In genomic region chr12:71621938-71622337, GRCh38 we compare ENCODE assay signal across 30 cellular contexts. TPM values are rescaled to one million over a fixed set of nuclear protein-coding genes. Genes with fewer than 3 reads are reported as not detected.
DNase-seq lines count a peak whose midpoint lies in the region; ATAC-seq and TF ChIP-seq lines count a peak whose summit lies in the region.
"Had no signal": no experiment of that assay in that cellular context is flagged by ENCODE, and none has a peak within 500 bp of the region (broad histone marks: within the 10 kb centered on the region; RNA-seq: fewer than 3 reads in every experiment).

No MANE protein-coding gene starts in this region.

- H2BK12ac ChIP-seq in neuronal stem cell (ENCODE audit: low read length): no peak overlapping the region

- no peak overlapping the region for H3K23ac ChIP-seq in neuronal stem cell (ENCODE audit: low read depth, low read length, poor library complexity)

- H3K4ac ChIP-seq in neuronal stem cell (ENCODE audit: low read length): no peak overlapping the region

- CTCF ChIA-PET in WTC11 (lab: Charles Lee): no interaction called here

- H3K9ac ChIP-seq in neuronal stem cell (ENCODE audit: low read depth, low read length, poor library complexity): no peak overlapping the region
- H3K9ac ChIP-seq: BLaER1 had no signal

- no peak overlapping the region for H4K8ac ChIP-seq in neuronal stem cell (ENCODE audit: low read depth, low read length)

- H3K36me3 ChIP-seq in mucosa of descending colon (ENCODE audit: low read depth): peaks cover 9% of the 10 kb centered on the region
- H3K36me3 ChIP-seq in neuronal stem cell (replicated peaks in 1 of 2; ENCODE audit: control insufficient read depth in 2 of 2, insufficient read depth in 2 of 2, low read length in 2 of 2): peaks cover 9 to 99% of the 10 kb centered on the region in 2 donors

- H3K9me3 Mint-ChIP-seq in stimulated activated naive CD8-positive, alpha-beta T cell treated with anti-CD3 and anti-CD28 coated beads, Interleukin-15, Interleukin-2, amounts not matched to agents 100 ng/mL and 50 ng/mL, for 24 hours: no peaks in the 10 kb centered on the region
- no peaks in the 10 kb centered on the region for H3K9me3 Mint-ChIP-seq in stimulated activated naive CD8-positive, alpha-beta T cell treated with anti-CD3 and anti-CD28 coated beads, Interleukin-15, amount 100 ng/mL, for 72 hours
- H3K9me3 Mint-ChIP-seq in WTC11 (no peaks in the 10 kb centered on the region), memory B cell (no peaks in the 10 kb centered on the region)

- DNase-seq in stimulated activated naive CD8-positive, alpha-beta T cell treated with anti-CD3 and anti-CD28 coated beads, Interleukin-15, amount 100 ng/mL, for 72 hours: no peak
- DNase-seq in WTC11 (ENCODE audit: low spot score): no peak
- no peak for DNase-seq in memory B cell (ENCODE audit: low spot score in 2 of 2)
- no peak for DNase-seq in mucosa of descending colon
- no peak for DNase-seq in NAMALWA (ENCODE audit: low spot score)
- no peak for DNase-seq in neuronal stem cell (ENCODE audit: low spot score)
- DNase-seq: activated CD4-positive, alpha-beta T cell treated with anti-CD3 and anti-CD28 coated beads for 1 hour; activated gamma-delta T cell treated with Interleukin-2 at 50 U/mL for 16 hours; DND-41; effector CD4-positive, alpha-beta T cell; GF-D8; left cardiac atrium; NCI-H1092 treated with DMSO at 0.1 percent for 48 hours; NCI-H1694 treated with DMSO at 0.1 percent for 48 hours; NCI-H446; NCI-H748 treated with DMSO at 0.1 percent for 48 hours; posterior cingulate gyrus; right cardiac atrium; spleen; stimulated activated CD4-positive, alpha-beta T cell treated with anti-CD3 and anti-CD28 coated beads, Interleukin-2, amount 100 ng/mL, for 24 hours; T-helper 2 cell; transverse colon had no signal

- TF ChIP-seq CTCF in WTC11 (IDR thresholded peaks at IDR 0.05) (no peak), mucosa of descending colon (IDR thresholded peaks at IDR 0.05) (no peak)

- no peaks in the 10 kb centered on the region for H3K79me1 ChIP-seq in neuronal stem cell (ENCODE audit: low read depth, low read length)

- H3K27ac Mint-ChIP-seq in stimulated activated naive CD8-positive, alpha-beta T cell treated with anti-CD3 and anti-CD28 coated beads, Interleukin-15, Interleukin-2, amounts not matched to agents 100 ng/mL and 50 ng/mL, for 24 hours: peak overlapping the region; percentile 27
- peak overlapping the region in 1 of 2 donors; percentile 85 for H3K27ac Mint-ChIP-seq in stimulated activated naive CD8-positive, alpha-beta T cell treated with anti-CD3 and anti-CD28 coated beads, Interleukin-15, amount 100 ng/mL, for 72 hours
- H3K27ac Mint-ChIP-seq in WTC11 (peak overlapping the region; percentile 0), memory B cell (peak overlapping the region; percentile 54)

- peaks cover 9% of the 10 kb centered on the region for H3K4me1 Mint-ChIP-seq in stimulated activated naive CD8-positive, alpha-beta T cell treated with anti-CD3 and anti-CD28 coated beads, Interleukin-15, Interleukin-2, amounts not matched to agents 100 ng/mL and 50 ng/mL, for 24 hours (ENCODE audit: low read depth)
- H3K4me1 Mint-ChIP-seq in stimulated activated naive CD8-positive, alpha-beta T cell treated with anti-CD3 and anti-CD28 coated beads, Interleukin-15, amount 100 ng/mL, for 72 hours: peaks cover 16% of the 10 kb centered on the region
- H3K4me1 Mint-ChIP-seq in WTC11 (peaks cover 27% of the 10 kb centered on the region), memory B cell (peaks cover 19% of the 10 kb centered on the region)

- no peak overlapping the region for H3K4me2 ChIP-seq in neuronal stem cell (ENCODE audit: insufficient read depth, low read length, poor library complexity, severe bottlenecking)
- H3K4me2 ChIP-seq: BLaER1, hepatocyte had no signal

- no peak overlapping the region for H2AK5ac ChIP-seq in neuronal stem cell (ENCODE audit: low read depth, low read length)

- no peak overlapping the region for H3K4me3 ChIP-seq in mucosa of descending colon
- H3K4me3 ChIP-seq in neuronal stem cell (ENCODE audit: low read length in 2 of 2): no peak overlapping the region
- H3K4me3 ChIP-seq: BLaER1, gastroesophageal sphincter, hepatocyte, K562, spleen, transverse colon had no signal

- POLR2A ChIA-PET in WTC11 (lab: Charles Lee): interaction anchor here (0.7 kb wide), 1 partner anchor 12 kb away, joined by 3 read pairs; no protein-coding TSS in a partner anchor

- H3K4me3 Mint-ChIP-seq in stimulated activated naive CD8-positive, alpha-beta T cell treated with anti-CD3 and anti-CD28 coated beads, Interleukin-15, Interleukin-2, amounts not matched to agents 100 ng/mL and 50 ng/mL, for 24 hours: no peak overlapping the region
- H3K4me3 Mint-ChIP-seq in stimulated activated naive CD8-positive, alpha-beta T cell treated with anti-CD3 and anti-CD28 coated beads, Interleukin-15, amount 100 ng/mL, for 72 hours: no peak overlapping the region
- H3K4me3 Mint-ChIP-seq in WTC11 (no peak overlapping the region), memory B cell (no peak overlapping the region)

- H3K36me3 Mint-ChIP-seq in stimulated activated naive CD8-positive, alpha-beta T cell treated with anti-CD3 and anti-CD28 coated beads, Interleukin-15, Interleukin-2, amounts not matched to agents 100 ng/mL and 50 ng/mL, for 24 hours (ENCODE audit: low read depth): peaks cover 91% of the 10 kb centered on the region
- H3K36me3 Mint-ChIP-seq in WTC11: peaks cover 64% of the 10 kb centered on the region
- H3K36me3 Mint-ChIP-seq in memory B cell: peaks cover 38% of the 10 kb centered on the region

- H2BK15ac ChIP-seq in neuronal stem cell (ENCODE audit: low read length): no peak overlapping the region

- H3K14ac ChIP-seq in neuronal stem cell (ENCODE audit: low read length): no peak overlapping the region

- no peaks in the 10 kb centered on the region for H3K27me3 ChIP-seq in neuronal stem cell (ENCODE audit: control insufficient read depth in 3 of 3, insufficient read depth in 3 of 3, low read depth in 1 of 3, low read length in 3 of 3)
- H3K27me3 ChIP-seq: BLaER1, gastroesophageal sphincter, hepatocyte, neutrophil, spleen, transverse colon had no signal

- no peaks in the 10 kb centered on the region for H3K9me3 ChIP-seq in mucosa of descending colon
- H3K9me3 ChIP-seq in neuronal stem cell (replicated peaks in 1 of 2; ENCODE audit: control insufficient read depth in 2 of 2, insufficient read depth in 1 of 2, low read depth in 1 of 2, low read length in 2 of 2): no peaks in the 10 kb centered on the region
- H3K9me3 ChIP-seq: BLaER1, gastroesophageal sphincter, neutrophil, spleen, transverse colon had no signal

- H2AFZ ChIP-seq in neuronal stem cell (ENCODE audit: low read length): no peak overlapping the region
- H2AFZ ChIP-seq: hepatocyte had no signal

- WGBS in neuronal stem cell (ENCODE audit: extremely low coverage in 2 of 2, insufficient read length in 2 of 2, insufficient replicate concordance in 1 of 2), 2 donors: no CpG with 5 or more reads among the region's 1 CpG

- intact Hi-C loops in mucosa of descending colon (cut with DNase I, micrococcal nuclease): no loop called here

- no peaks in the 10 kb centered on the region for H3K27me3 Mint-ChIP-seq in stimulated activated naive CD8-positive, alpha-beta T cell treated with anti-CD3 and anti-CD28 coated beads, Interleukin-15, Interleukin-2, amounts not matched to agents 100 ng/mL and 50 ng/mL, for 24 hours
- H3K27me3 Mint-ChIP-seq in stimulated activated naive CD8-positive, alpha-beta T cell treated with anti-CD3 and anti-CD28 coated beads, Interleukin-15, amount 100 ng/mL, for 72 hours: no peaks in the 10 kb centered on the region
- H3K27me3 Mint-ChIP-seq in WTC11 (ENCODE audit: low read depth): no peaks in the 10 kb centered on the region
- H3K27me3 Mint-ChIP-seq in memory B cell: no peaks in the 10 kb centered on the region

- no peak overlapping the region for H3K27ac ChIP-seq in neuronal stem cell (replicated peaks; ENCODE audit: low read length)
- H3K27ac ChIP-seq: BLaER1, gastroesophageal sphincter, hepatocyte, neutrophil, spleen, transverse colon had no signal

- no peak overlapping the region for H2BK120ac ChIP-seq in neuronal stem cell (ENCODE audit: low read depth, low read length)

- no peak for ATAC-seq in stimulated activated naive CD8-positive, alpha-beta T cell treated with anti-CD3 and anti-CD28 coated beads, Interleukin-15, amount 100 ng/mL, for 72 hours
- ATAC-seq in WTC11 (no peak), memory B cell (ENCODE audit: low read depth) (no peak), mucosa of descending colon (no peak)
- ATAC-seq: gastroesophageal sphincter, K562, left cardiac atrium, right cardiac atrium, Right ventricle myocardium inferior, SK-N-SH treated with all-trans-retinoic acid at 6 μM for 48 hours had no signal

- H2BK5ac ChIP-seq in neuronal stem cell (ENCODE audit: low read length): no peak overlapping the region

- H3K18ac ChIP-seq in neuronal stem cell (ENCODE audit: low read length): no peak overlapping the region

- no peak overlapping the region for H4K91ac ChIP-seq in neuronal stem cell (ENCODE audit: low read depth, low read length, poor library complexity)

- H3K4me1 ChIP-seq in mucosa of descending colon (ENCODE audit: low read depth) (no peaks in the 10 kb centered on the region), neuronal stem cell (ENCODE audit: control insufficient read depth in 2 of 2, insufficient read depth in 1 of 2, low read depth in 1 of 2, low read length in 2 of 2) (no peaks in the 10 kb centered on the region)
- H3K4me1 ChIP-seq: gastroesophageal sphincter had no signal

TF ChIP-seq in WTC11, 78 proteins besides CTCF, POLR2A, EP300 and RAD21:
- TF ChIP-seq CREM (CRISPR knock-in tag; IDR thresholded peaks at IDR 0.05) (no peak), CDX4 (CRISPR knock-in tag; IDR thresholded peaks at IDR 0.05; ENCODE audit: borderline replicate concordance) (no peak), ZNF416 (CRISPR knock-in tag; IDR thresholded peaks at IDR 0.05) (no peak), ESRRA (CRISPR knock-in tag; IDR thresholded peaks at IDR 0.05; ENCODE audit: borderline replicate concordance) (no peak)

RNA-seq across cellular contexts. Expression of gene ZFC3H1, which starts 41.7 kb away (rescaled TPM):
- total RNA-seq in WTC11 (2021): 28.3 to 33.9 TPM (median 30.9 TPM) in 3 replicates
- total RNA-seq in mucosa of descending colon: 10 to 100 TPM; 49.0 to 64.1 (median 57.0) TPM
- 27.6 TPM for polyA plus RNA-seq in neuronal stem cell (2013, experiment 1 of 2)
- 28.0 TPM for polyA plus RNA-seq in neuronal stem cell (2013, experiment 2 of 2)

RNA-seq across cellular contexts. Expression of gene THAP2, which starts 42.2 kb away (rescaled TPM):
- total RNA-seq in WTC11 (2021) (6.4 to 9.0 TPM (median 8.3 TPM) in 3 replicates), mucosa of descending colon (1 to 10 TPM; 3.2 to 4.6 (median 3.9) TPM)
- polyA plus RNA-seq in neuronal stem cell (2013, experiment 1 of 2): 15.2 TPM
- polyA plus RNA-seq in neuronal stem cell (2013, experiment 2 of 2): 15.2 TPM
